In the genomic region with DNA sequence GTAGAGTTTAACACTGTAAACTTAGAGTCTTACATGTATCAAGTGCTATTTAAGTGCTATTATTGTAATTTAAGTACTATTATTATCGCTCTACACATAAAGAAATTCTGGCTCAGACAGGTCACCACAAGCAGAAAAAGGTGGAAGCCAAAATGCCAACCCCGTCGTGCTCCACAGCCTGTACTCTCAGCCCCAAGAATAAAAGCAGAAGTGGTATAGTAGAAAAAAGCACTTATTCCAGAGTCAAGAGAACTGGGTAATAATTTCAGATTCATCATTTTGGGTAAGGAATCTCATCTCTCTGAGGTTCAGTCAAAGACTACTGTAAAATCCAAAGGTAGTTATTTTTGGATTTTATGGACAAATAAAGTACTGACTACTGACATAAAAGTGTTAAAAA, we compare ENCODE assay signal across 8 cellular contexts. TPM values are rescaled to one million over a fixed set of nuclear protein-coding genes. Genes with fewer than 3 reads are reported as not detected.
A peak's percentile ranks its signal among the peaks of the same experiment; 100 is the strongest.
DNase-seq lines count a peak whose midpoint lies in the region; TF ChIP-seq lines count a peak whose summit lies in the region.

No MANE protein-coding gene starts in this region.

- TF ChIP-seq CTCF in ascending aorta (IDR thresholded peaks at IDR 0.05), result no peak
- TF ChIP-seq CTCF in mesothelial cell of epicardium (IDR thresholded peaks at IDR 0.05; ENCODE audit: unreplicated experiment), result no peak

- no peaks in the 10 kb centered on the region for H3K9me3 ChIP-seq in Karpas-422 (ENCODE audit: low read length)
- H3K9me3 ChIP-seq in ascending aorta, result no peaks in the 10 kb centered on the region

- H3K9me3 Mint-ChIP-seq in activated T-cell treated with anti-CD3 and anti-CD28 coated beads, Interleukin-2, amount 50 U/mL, for 24 hours, result no peaks in the 10 kb centered on the region
- H3K9me3 Mint-ChIP-seq in mesothelial cell of epicardium, result no peaks in the 10 kb centered on the region

- no peak for DNase-seq in activated T-cell treated with anti-CD3 and anti-CD28 coated beads, Interleukin-2, amount 50 U/mL, for 24 hours
- DNase-seq in activated T-cell treated with anti-CD3 and anti-CD28 coated beads, Interleukin-2, amount 50 U/mL, for 1 hour, result no peak
- DNase-seq in Karpas-422, result peak; percentile 81
- no peak for DNase-seq in ascending aorta (ENCODE audit: low spot score in 2 of 2)
- no peak for DNase-seq in mesothelial cell of epicardium (ENCODE audit: low spot score in 2 of 2, unreplicated experiment in 2 of 2)
- no peak for DNase-seq in cerebellar cortex (ENCODE audit: low spot score)
- DNase-seq in inferior parietal cortex (ENCODE audit: extremely low spot score), result no peak
- DNase-seq in medulla oblongata (ENCODE audit: extremely low spot score), result no peak

- H3K79me2 ChIP-seq in Karpas-422 (ENCODE audit: low read length), result peaks cover 60% of the 10 kb centered on the region

- peaks cover 3% of the 10 kb centered on the region; the same call in 1 of the 2 replicates for H4K20me1 ChIP-seq in Karpas-422 (ENCODE audit: insufficient read depth, low read depth, low read length)

- peak overlapping the region; percentile 78 for H3K9ac ChIP-seq in Karpas-422 (ENCODE audit: low read length)

- H3K9me2 ChIP-seq in Karpas-422 (replicated peaks; ENCODE audit: insufficient read depth, low read length), result no peaks in the 10 kb centered on the region

- H3K4me2 ChIP-seq in Karpas-422 (ENCODE audit: low read depth, low read length, poor library complexity, severe bottlenecking), result peak overlapping the region; percentile 88

- H3K4me3 Mint-ChIP-seq in activated T-cell treated with anti-CD3 and anti-CD28 coated beads, Interleukin-2, amount 50 U/mL, for 24 hours, result peak overlapping the region; percentile 89
- peak overlapping the region; percentile 98 for H3K4me3 Mint-ChIP-seq in mesothelial cell of epicardium

- H3K36me3 ChIP-seq in Karpas-422 (ENCODE audit: insufficient read depth, low read length) (peaks cover 12% of the 10 kb centered on the region; the same call in 1 of the 2 replicates), ascending aorta (no peaks in the 10 kb centered on the region)

- H3K27me3 Mint-ChIP-seq in activated T-cell treated with anti-CD3 and anti-CD28 coated beads, Interleukin-2, amount 50 U/mL, for 24 hours, result no peaks in the 10 kb centered on the region
- peaks cover 12% of the 10 kb centered on the region for H3K27me3 Mint-ChIP-seq in mesothelial cell of epicardium (ENCODE audit: low read depth)

- H3K27ac ChIP-seq in Karpas-422 (ENCODE audit: low read length), result peak overlapping the region; percentile 76
- H3K27ac ChIP-seq in ascending aorta, result no peak overlapping the region

- H3K4me3 ChIP-seq in Karpas-422 (ENCODE audit: low read length) (peak overlapping the region; percentile 84), ascending aorta (peak overlapping the region; percentile 65 to 81)

- H3K36me3 Mint-ChIP-seq in activated T-cell treated with anti-CD3 and anti-CD28 coated beads, Interleukin-2, amount 50 U/mL, for 24 hours (ENCODE audit: low read depth), result peaks cover 41% of the 10 kb centered on the region
- H3K36me3 Mint-ChIP-seq in mesothelial cell of epicardium, result no peaks in the 10 kb centered on the region

- intact Hi-C loops in ascending aorta (cut with DNase I), result loop anchor here (5.0 to 10.0 kb wide), 2 partner anchors 95 to 393 kb away; a partner anchor contains a TSS

- H3K27ac Mint-ChIP-seq in activated T-cell treated with anti-CD3 and anti-CD28 coated beads, Interleukin-2, amount 50 U/mL, for 24 hours, result peak overlapping the region; percentile 99
- peak overlapping the region; percentile 98 for H3K27ac Mint-ChIP-seq in mesothelial cell of epicardium

- H3K4me1 ChIP-seq in Karpas-422 (ENCODE audit: low read length), result peaks cover 38% of the 10 kb centered on the region
- H3K4me1 ChIP-seq in ascending aorta, result peaks cover 0 to 20% of the 10 kb centered on the region in 2 donors

- H3K27me3 ChIP-seq in Karpas-422 (ENCODE audit: low read length), result no peaks in the 10 kb centered on the region
- no peaks in the 10 kb centered on the region for H3K27me3 ChIP-seq in ascending aorta

- no peak overlapping the region for H2AFZ ChIP-seq in Karpas-422 (ENCODE audit: low read length)

- peaks cover 37% of the 10 kb centered on the region for H3K4me1 Mint-ChIP-seq in activated T-cell treated with anti-CD3 and anti-CD28 coated beads, Interleukin-2, amount 50 U/mL, for 24 hours (ENCODE audit: low read depth)
- peaks cover 27% of the 10 kb centered on the region for H3K4me1 Mint-ChIP-seq in mesothelial cell of epicardium

RNA-seq across cellular contexts. Expression of a gene that starts 0.9 kb away (rescaled TPM):
- 31.0 and 32.7 TPM in 2 replicates for total RNA-seq in Karpas-422 (2014; rRNA removed; shearing (Covaris generic); ENCODE audit: low replicate concordance)
- total RNA-seq in ascending aorta, result 0.85 TPM
- 13.0 to 13.9 TPM (median 13.1 TPM) in 3 replicates for total RNA-seq in mesothelial cell of epicardium

RNA-seq across cellular contexts. Expression of a gene that starts 13.4 kb away (rescaled TPM):
- total RNA-seq in Karpas-422 (2014; rRNA removed; shearing (Covaris generic); ENCODE audit: low replicate concordance), result 15.9 and 16.0 TPM in 2 replicates
- total RNA-seq in ascending aorta, result 0.96 TPM
- total RNA-seq in mesothelial cell of epicardium, result 28.1 to 32.2 TPM (median 29.5 TPM) in 3 replicates

RNA-seq across cellular contexts. Expression of a gene that starts 51.3 kb away (rescaled TPM):
- 0.51 TPM in 1 of 2 replicates, not detected in the other for total RNA-seq in Karpas-422 (2014; rRNA removed; shearing (Covaris generic); ENCODE audit: low replicate concordance)
- total RNA-seq in ascending aorta, result 17.9 TPM
- 0.78 to 1.2 TPM (median 0.89 TPM) in 3 replicates for total RNA-seq in mesothelial cell of epicardium
